Comparison of ENCODE assay signal across 20 cellular contexts in the genomic region with DNA sequence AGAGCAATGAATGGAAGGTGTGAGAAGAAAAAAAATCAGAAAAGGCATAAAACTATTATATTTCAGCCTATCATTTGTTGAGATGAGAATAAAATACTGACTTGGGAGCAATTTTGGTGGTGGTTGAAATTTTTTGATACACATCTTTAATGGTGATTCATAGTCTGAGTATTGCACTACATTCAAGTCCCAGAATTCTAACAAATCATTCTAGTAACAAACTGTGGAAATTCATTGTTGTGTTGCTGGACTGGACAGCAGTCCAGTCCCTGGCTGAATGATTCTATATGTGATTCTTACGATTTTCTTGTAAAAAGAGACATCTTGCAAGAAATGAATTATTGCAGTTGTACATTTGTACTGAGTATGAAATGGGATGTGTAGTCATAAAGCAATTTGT.
DNase-seq lines count a peak whose midpoint lies in the region; ATAC-seq and TF ChIP-seq lines count a peak whose summit lies in the region.
"Had no signal": no experiment of that assay in that cellular context is flagged by ENCODE, and none has a peak within 500 bp of the region (broad histone marks: within the 10 kb centered on the region; RNA-seq: fewer than 3 reads in every experiment).

No MANE protein-coding gene starts in this region.

- no peak overlapping the region for H3K27ac ChIP-seq in GM23248
- 0 out of 4 replicates have a peak overlapping the region, but pooled peaks of 1 of the 2 experiments have one; percentile 20 for H3K27ac ChIP-seq in SK-N-SH (ENCODE audit: low read depth in 2 of 2, low read length in 1 of 2)
- H3K27ac ChIP-seq: Peyer's patch had no signal

- no peak for ATAC-seq in HG03439 (IDR thresholded peaks at IDR 0.05; ENCODE audit: unreplicated experiment)
- ATAC-seq: T-cell had no signal

- 0 to 6% methylated on average over 1 of the region's 1 CpG for WGBS in GM23248 (ENCODE audit: low coverage in 1 of 2, low lambda C conversion rate in 2 of 2, missing lambda C conversion rate in 2 of 2), 2 experiments
- 0% methylated on average over 1 of the region's 1 CpG for WGBS in SK-N-SH (ENCODE audit: low lambda C conversion rate)

- TF ChIP-seq RAD21 in SK-N-SH (IDR thresholded peaks at IDR 0.05; ENCODE audit: low read length): no peak

- no peaks in the 10 kb centered on the region for H3K79me2 ChIP-seq in GM23248 (ENCODE audit: insufficient read depth)
- no peaks in the 10 kb centered on the region for H3K79me2 ChIP-seq in SK-N-SH (ENCODE audit: insufficient read depth)

- no peaks in the 10 kb centered on the region for H3F3A ChIP-seq in GM23248 (ENCODE audit: insufficient read depth)
- H3F3A ChIP-seq in SK-N-SH (replicated peaks; ENCODE audit: insufficient read depth): peaks cover 5% of the 10 kb centered on the region

- no peak for TF ChIP-seq CTCF in SK-N-SH (IDR thresholded peaks at IDR 0.05)

- H3K27me3 ChIP-seq in GM23248 (replicated peaks; ENCODE audit: insufficient read depth) (no peaks in the 10 kb centered on the region), SK-N-SH (ENCODE audit: insufficient read depth) (no peaks in the 10 kb centered on the region)
- H3K27me3 ChIP-seq: BE2C, Peyer's patch had no signal

- H3K4me2 ChIP-seq in GM23248 (ENCODE audit: unreplicated experiment) (no peak overlapping the region), SK-N-SH (no peak overlapping the region)

- no peak overlapping the region for H2AFZ ChIP-seq in GM23248
- H2AFZ ChIP-seq in SK-N-SH (ENCODE audit: low read depth): no peak overlapping the region

- H3K4me1 ChIP-seq in GM23248 (ENCODE audit: insufficient read depth) (no peaks in the 10 kb centered on the region), SK-N-SH (ENCODE audit: control insufficient read depth in 1 of 2, insufficient read depth in 2 of 2, low read depth in 1 of 2, low read length in 1 of 2) (no peaks in the 10 kb centered on the region)
- H3K4me1 ChIP-seq: BE2C, Caco-2, Peyer's patch had no signal

- CTCF ChIA-PET in SK-N-SH (lab: Yijun Ruan, JAX): no interaction called here

- DNase-seq in AG20443 (ENCODE audit: low spot score) (peak; percentile 11), GM23248 (peak; percentile 5), amniotic epithelial cell (ENCODE audit: low read depth) (peak; percentile 0), renal cortical epithelial cell (ENCODE audit: low read depth) (peak; percentile 13), Ammon's horn (ENCODE audit: low spot score) (no peak), SK-N-SH (no peak)
- DNase-seq: BE2C; Caco-2; CD4-positive, alpha-beta T cell; DND-41; GDM1; MV-4-11; NCI-H1105 treated with DMSO at 0.1 percent for 48 hours; NCI-H2029 treated with DMSO at 0.1 percent for 48 hours; NCI-H345; NCI-H524 treated with DMSO at 0.1 percent for 48 hours; NCI-H82; Peyer's patch; T-cell had no signal

- H3K4me3 ChIP-seq in GM23248: no peak overlapping the region
- H3K4me3 ChIP-seq in SK-N-SH (ENCODE audit: low read depth in 2 of 2, low read length in 1 of 2): no peak overlapping the region
- H3K4me3 ChIP-seq: Peyer's patch had no signal

- no peaks in the 10 kb centered on the region for H3K9me3 ChIP-seq in GM23248 (ENCODE audit: low read depth)
- no peaks in the 10 kb centered on the region for H3K9me3 ChIP-seq in SK-N-SH
- H3K9me3 ChIP-seq: BE2C, Caco-2, Peyer's patch had no signal

- H3K9ac ChIP-seq in GM23248: no peak overlapping the region
- H3K9ac ChIP-seq in SK-N-SH: no peak overlapping the region

- H3K9me2 ChIP-seq in GM23248 (ENCODE audit: insufficient read depth): no peaks in the 10 kb centered on the region
- H3K9me2 ChIP-seq in SK-N-SH: no peaks in the 10 kb centered on the region

- no peak for TF ChIP-seq EP300 in SK-N-SH (IDR thresholded peaks at IDR 0.05; ENCODE audit: borderline replicate concordance in 1 of 2, low read depth in 1 of 2, low read length in 1 of 2)

- in situ Hi-C loops in GM23248 (cut with MboI): no loop called here

- no peaks in the 10 kb centered on the region for H4K20me1 ChIP-seq in GM23248 (ENCODE audit: insufficient read depth)
- H4K20me1 ChIP-seq in SK-N-SH (ENCODE audit: insufficient read depth): no peaks in the 10 kb centered on the region

- POLR2A ChIA-PET in SK-N-SH (lab: Yijun Ruan, JAX): no interaction called here

- no peaks in the 10 kb centered on the region for H3K36me3 ChIP-seq in GM23248 (ENCODE audit: low read depth)
- H3K36me3 ChIP-seq in SK-N-SH (replicated peaks in 1 of 2; ENCODE audit: control insufficient read depth in 1 of 2, insufficient read depth in 2 of 2, low read length in 1 of 2): no peaks in the 10 kb centered on the region
- H3K36me3 ChIP-seq: BE2C, Peyer's patch had no signal

TF ChIP-seq in SK-N-SH, 30 proteins besides CTCF, POLR2A, EP300 and RAD21 (continues in another document):
- TF ChIP-seq MEF2A (IDR thresholded peaks at IDR 0.05; ENCODE audit: borderline replicate concordance, low read depth) (no peak), RFX5 (IDR thresholded peaks at IDR 0.05; ENCODE audit: low read length) (no peak), TEAD4 (IDR thresholded peaks at IDR 0.05; ENCODE audit: borderline replicate concordance, insufficient read depth) (no peak), NFIC (IDR thresholded peaks at IDR 0.05; ENCODE audit: borderline replicate concordance) (no peak), SMC3 (IDR thresholded peaks at IDR 0.05; ENCODE audit: low read depth, low read length) (no peak), EZH2phosphoT487 (IDR thresholded peaks at IDR 0.05; ENCODE audit: borderline replicate concordance, low read depth) (no peak), FOXM1 (IDR thresholded peaks at IDR 0.05; ENCODE audit: low read depth) (no peak), RXRA (IDR thresholded peaks at IDR 0.05; ENCODE audit: borderline replicate concordance, low read depth) (no peak), GABPA (IDR thresholded peaks at IDR 0.05; ENCODE audit: low read depth) (no peak), FOXJ3 (CRISPR knock-in tag; IDR thresholded peaks at IDR 0.05) (no peak), CHD2 (IDR thresholded peaks at IDR 0.05; ENCODE audit: low read length, partially characterized antibody) (no peak), POLR2AphosphoS5 (IDR thresholded peaks at IDR 0.05; ENCODE audit: low read depth, low read length) (no peak)
- TF ChIP-seq, protein P1, sequence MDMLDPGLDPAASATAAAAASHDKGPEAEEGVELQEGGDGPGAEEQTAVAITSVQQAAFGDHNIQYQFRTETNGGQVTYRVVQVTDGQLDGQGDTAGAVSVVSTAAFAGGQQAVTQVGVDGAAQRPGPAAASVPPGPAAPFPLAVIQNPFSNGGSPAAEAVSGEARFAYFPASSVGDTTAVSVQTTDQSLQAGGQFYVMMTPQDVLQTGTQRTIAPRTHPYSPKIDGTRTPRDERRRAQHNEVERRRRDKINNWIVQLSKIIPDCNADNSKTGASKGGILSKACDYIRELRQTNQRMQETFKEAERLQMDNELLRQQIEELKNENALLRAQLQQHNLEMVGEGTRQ (IDR thresholded peaks at IDR 0.05; ENCODE audit: borderline replicate concordance, low read depth, low read length): no peak
- TF ChIP-seq, protein P2, sequence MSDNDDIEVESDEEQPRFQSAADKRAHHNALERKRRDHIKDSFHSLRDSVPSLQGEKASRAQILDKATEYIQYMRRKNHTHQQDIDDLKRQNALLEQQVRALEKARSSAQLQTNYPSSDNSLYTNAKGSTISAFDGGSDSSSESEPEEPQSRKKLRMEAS (IDR thresholded peaks at IDR 0.05; ENCODE audit: low read depth): no peak
- TF ChIP-seq, protein P3, sequence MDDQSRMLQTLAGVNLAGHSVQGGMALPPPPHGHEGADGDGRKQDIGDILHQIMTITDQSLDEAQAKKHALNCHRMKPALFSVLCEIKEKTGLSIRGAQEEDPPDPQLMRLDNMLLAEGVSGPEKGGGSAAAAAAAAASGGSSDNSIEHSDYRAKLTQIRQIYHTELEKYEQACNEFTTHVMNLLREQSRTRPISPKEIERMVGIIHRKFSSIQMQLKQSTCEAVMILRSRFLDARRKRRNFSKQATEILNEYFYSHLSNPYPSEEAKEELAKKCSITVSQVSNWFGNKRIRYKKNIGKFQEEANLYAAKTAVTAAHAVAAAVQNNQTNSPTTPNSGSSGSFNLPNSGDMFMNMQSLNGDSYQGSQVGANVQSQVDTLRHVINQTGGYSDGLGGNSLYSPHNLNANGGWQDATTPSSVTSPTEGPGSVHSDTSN (IDR thresholded peaks at IDR 0.05): no peak
- TF ChIP-seq, protein P4, sequence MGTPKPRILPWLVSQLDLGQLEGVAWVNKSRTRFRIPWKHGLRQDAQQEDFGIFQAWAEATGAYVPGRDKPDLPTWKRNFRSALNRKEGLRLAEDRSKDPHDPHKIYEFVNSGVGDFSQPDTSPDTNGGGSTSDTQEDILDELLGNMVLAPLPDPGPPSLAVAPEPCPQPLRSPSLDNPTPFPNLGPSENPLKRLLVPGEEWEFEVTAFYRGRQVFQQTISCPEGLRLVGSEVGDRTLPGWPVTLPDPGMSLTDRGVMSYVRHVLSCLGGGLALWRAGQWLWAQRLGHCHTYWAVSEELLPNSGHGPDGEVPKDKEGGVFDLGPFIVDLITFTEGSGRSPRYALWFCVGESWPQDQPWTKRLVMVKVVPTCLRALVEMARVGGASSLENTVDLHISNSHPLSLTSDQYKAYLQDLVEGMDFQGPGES (IDR thresholded peaks at IDR 0.05; ENCODE audit: low read depth, low read length): no peak
- TF ChIP-seq, protein P5, sequence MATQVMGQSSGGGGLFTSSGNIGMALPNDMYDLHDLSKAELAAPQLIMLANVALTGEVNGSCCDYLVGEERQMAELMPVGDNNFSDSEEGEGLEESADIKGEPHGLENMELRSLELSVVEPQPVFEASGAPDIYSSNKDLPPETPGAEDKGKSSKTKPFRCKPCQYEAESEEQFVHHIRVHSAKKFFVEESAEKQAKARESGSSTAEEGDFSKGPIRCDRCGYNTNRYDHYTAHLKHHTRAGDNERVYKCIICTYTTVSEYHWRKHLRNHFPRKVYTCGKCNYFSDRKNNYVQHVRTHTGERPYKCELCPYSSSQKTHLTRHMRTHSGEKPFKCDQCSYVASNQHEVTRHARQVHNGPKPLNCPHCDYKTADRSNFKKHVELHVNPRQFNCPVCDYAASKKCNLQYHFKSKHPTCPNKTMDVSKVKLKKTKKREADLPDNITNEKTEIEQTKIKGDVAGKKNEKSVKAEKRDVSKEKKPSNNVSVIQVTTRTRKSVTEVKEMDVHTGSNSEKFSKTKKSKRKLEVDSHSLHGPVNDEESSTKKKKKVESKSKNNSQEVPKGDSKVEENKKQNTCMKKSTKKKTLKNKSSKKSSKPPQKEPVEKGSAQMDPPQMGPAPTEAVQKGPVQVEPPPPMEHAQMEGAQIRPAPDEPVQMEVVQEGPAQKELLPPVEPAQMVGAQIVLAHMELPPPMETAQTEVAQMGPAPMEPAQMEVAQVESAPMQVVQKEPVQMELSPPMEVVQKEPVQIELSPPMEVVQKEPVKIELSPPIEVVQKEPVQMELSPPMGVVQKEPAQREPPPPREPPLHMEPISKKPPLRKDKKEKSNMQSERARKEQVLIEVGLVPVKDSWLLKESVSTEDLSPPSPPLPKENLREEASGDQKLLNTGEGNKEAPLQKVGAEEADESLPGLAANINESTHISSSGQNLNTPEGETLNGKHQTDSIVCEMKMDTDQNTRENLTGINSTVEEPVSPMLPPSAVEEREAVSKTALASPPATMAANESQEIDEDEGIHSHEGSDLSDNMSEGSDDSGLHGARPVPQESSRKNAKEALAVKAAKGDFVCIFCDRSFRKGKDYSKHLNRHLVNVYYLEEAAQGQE (IDR thresholded peaks at IDR 0.05; ENCODE audit: low read depth, low read length): no peak

Comparison
In these comparisons a context has a peak if more than half of its experiments do, and no peak if none do; other contexts are left out.
1. DNase-seq: peak in AG20443 (single experiment), GM23248 (single experiment), amniotic epithelial cell (single experiment) and renal cortical epithelial cell (single experiment); none in Ammon's horn (single experiment) and SK-N-SH (single experiment).